In genomic region chr20:25256226-25256859, GRCh38 we compare ENCODE assay signal across 17 cellular contexts. TPM values are rescaled to one million over a fixed set of nuclear protein-coding genes. Genes with fewer than 3 reads are reported as not detected.
DNase-seq lines count a peak whose midpoint lies in the region; ATAC-seq and TF ChIP-seq lines count a peak whose summit lies in the region.
"Had no signal": no experiment of that assay in that cellular context is flagged by ENCODE, and none has a peak within 500 bp of the region (broad histone marks: within the 10 kb centered on the region; RNA-seq: fewer than 3 reads in every experiment).

No MANE protein-coding gene starts in this region.

- WGBS in endodermal cell (ENCODE audit: insufficient coverage in 1 of 2, insufficient read length in 1 of 2), 2 experiments = 93 to 100% methylated on average over 3 to 4 of the region's 5 CpGs
- 52% methylated on average over 5 of the region's 5 CpGs for WGBS in liver

- DNase-seq in Panc1 (ENCODE audit: low read depth, low spot score) (no peak), endodermal cell (peak; percentile 25), SIG-M5 treated with dmso at 0.1 percent for 504 hours (lab: John Stamatoyannopoulos, UW; ENCODE audit: unreplicated experiment) (no peak), iPS-NIHi7 (ENCODE audit: extremely low spot score) (no peak), kidney glomerular epithelial cell (lab: John Stamatoyannopoulos, UW) (no peak)
- DNase-seq: activated CD4-positive, alpha-beta memory T cell treated with anti-CD3 and anti-CD28 coated beads, Interleukin-2, amount 10 ng/mL, durations not matched to agents 7 days and 5 days; activated naive CD4-positive, alpha-beta T cell; foreskin melanocyte; NCI-H1417 treated with DMSO at 0.1 percent for 48 hours; NCI-H524 had no signal

- H3K36me3 Mint-ChIP-seq in endodermal cell (ENCODE audit: low read depth) = peaks cover 38% of the 10 kb centered on the region

- TF ChIP-seq CTCF in Panc1 (IDR thresholded peaks at IDR 0.05) = no peak
- no peak for TF ChIP-seq CTCF in endodermal cell (conservative IDR thresholded peaks at IDR 0.05)
- TF ChIP-seq CTCF in liver (IDR thresholded peaks at IDR 0.05; ENCODE audit: low read depth, low read length, missing input control) = no peak

- peaks cover 15% of the 10 kb centered on the region for H3K36me3 ChIP-seq in Panc1 (ENCODE audit: control insufficient read depth, insufficient read depth, low read length)
- H3K36me3 ChIP-seq in endodermal cell (ENCODE audit: control insufficient read depth, insufficient read depth, low read length) = peaks cover 53% of the 10 kb centered on the region
- peaks cover 0 to 5% (median 0%) of the 10 kb centered on the region in 4 donors for H3K36me3 ChIP-seq in liver (ENCODE audit: control insufficient read depth in 4 of 4, insufficient read depth in 3 of 4, low read depth in 1 of 4, low read length in 3 of 4)
- peaks cover 0 to 30% (median 19%) of the 10 kb centered on the region in 5 donors for H3K36me3 ChIP-seq in subcutaneous abdominal adipose tissue (ENCODE audit: control insufficient read depth in 5 of 5, insufficient read depth in 5 of 5, low read length in 5 of 5)

- peaks cover 14% of the 10 kb centered on the region for H3K9me3 Mint-ChIP-seq in endodermal cell
- H3K9me3 Mint-ChIP-seq: activated CD4-positive, alpha-beta memory T cell treated with anti-CD3 and anti-CD28 coated beads, Interleukin-2, amount 10 ng/mL, durations not matched to agents 7 days and 5 days; IgD-negative memory B cell had no signal

- CTCF ChIA-PET in Panc1 (lab: Charles Lee) = no interaction called here

- H3K4me1 Mint-ChIP-seq in endodermal cell = peaks cover 33% of the 10 kb centered on the region

- H3K4me3 Mint-ChIP-seq in endodermal cell = no peak overlapping the region
- H3K4me3 Mint-ChIP-seq: activated CD4-positive, alpha-beta memory T cell treated with anti-CD3 and anti-CD28 coated beads, Interleukin-2, amount 10 ng/mL, durations not matched to agents 7 days and 5 days; IgD-negative memory B cell; nephron had no signal

- POLR2A ChIA-PET in Panc1 (lab: Charles Lee) = no interaction called here

- no peaks in the 10 kb centered on the region for H3K27me3 ChIP-seq in Panc1 (ENCODE audit: control insufficient read depth, insufficient read depth, low read length)
- no peaks in the 10 kb centered on the region for H3K27me3 ChIP-seq in endodermal cell (ENCODE audit: control insufficient read depth, insufficient read depth, low read length, poor library complexity, severe bottlenecking)
- H3K27me3 ChIP-seq in liver (ENCODE audit: control insufficient read depth in 4 of 4, insufficient read depth in 4 of 4, low read length in 3 of 4) = no peaks in the 10 kb centered on the region
- no peaks in the 10 kb centered on the region for H3K27me3 ChIP-seq in subcutaneous abdominal adipose tissue (ENCODE audit: control insufficient read depth in 5 of 5, insufficient read depth in 4 of 5, low read length in 5 of 5)
- H3K27me3 ChIP-seq: tibial nerve had no signal

- H3K27ac ChIP-seq in Panc1 (ENCODE audit: low read length) = peak overlapping the region; percentile 54; the same call in 1 of the 2 replicates
- no peak overlapping the region for H3K27ac ChIP-seq in endodermal cell (ENCODE audit: low read depth, low read length)
- peak overlapping the region; percentile 35 to 36 for H3K27ac ChIP-seq in liver (ENCODE audit: low read depth in 1 of 2, low read length in 2 of 2)
- peak overlapping the region; percentile 76 for H3K27ac ChIP-seq in subcutaneous abdominal adipose tissue (ENCODE audit: low read depth, low read length)

- BruUV-seq in Panc1 (replicated peaks; lab: Mats Ljungman, UMichigan) = no TSS peak

- H3K4me1 ChIP-seq in Panc1 (ENCODE audit: control insufficient read depth, insufficient read depth, low read length) (peaks cover 59% of the 10 kb centered on the region), endodermal cell (ENCODE audit: control insufficient read depth, insufficient read depth, low read length) (peaks cover 2% of the 10 kb centered on the region), liver (ENCODE audit: control insufficient read depth in 4 of 4, insufficient read depth in 4 of 4, low read length in 3 of 4) (peaks cover 2 to 17% (median 4%) of the 10 kb centered on the region in 4 donors), subcutaneous abdominal adipose tissue (ENCODE audit: control insufficient read depth in 5 of 5, insufficient read depth in 5 of 5, low read length in 5 of 5) (peaks cover 7 to 61% (median 52%) of the 10 kb centered on the region in 5 donors)

- no peak for TF ChIP-seq RAD21 in liver (IDR thresholded peaks at IDR 0.05)

- intact Hi-C loops in Panc1 (cut with micrococcal nuclease; ENCODE audit: unreplicated experiment) = no loop called here

- H3K4me3 ChIP-seq in Panc1 (ENCODE audit: low read depth in 2 of 2, low read length in 2 of 2) (no peak overlapping the region), endodermal cell (ENCODE audit: low read length) (no peak overlapping the region), liver (ENCODE audit: low read depth in 1 of 3, low read length in 3 of 3) (no peak overlapping the region), subcutaneous abdominal adipose tissue (ENCODE audit: low read depth in 1 of 5, low read length in 5 of 5) (peak overlapping the region in 2 of 5 donors; percentile 8 to 23)
- H3K4me3 ChIP-seq: smooth muscle cell, tibial nerve had no signal

- in situ Hi-C loops in Panc1 (cut with HindIII; ENCODE audit: low pct_unique_long_range_greater_than_20kb, low sequenced_read_pairs) = no loop called here

- H3K27me3 Mint-ChIP-seq in endodermal cell (ENCODE audit: insufficient read depth) = no peaks in the 10 kb centered on the region
- H3K27me3 Mint-ChIP-seq: activated CD4-positive, alpha-beta memory T cell treated with anti-CD3 and anti-CD28 coated beads, Interleukin-2, amount 10 ng/mL, durations not matched to agents 7 days and 5 days; IgD-negative memory B cell had no signal

- H3K27ac Mint-ChIP-seq in endodermal cell = no peak overlapping the region
- H3K27ac Mint-ChIP-seq: activated CD4-positive, alpha-beta memory T cell treated with anti-CD3 and anti-CD28 coated beads, Interleukin-2, amount 10 ng/mL, durations not matched to agents 7 days and 5 days; IgD-negative memory B cell; nephron had no signal

- ATAC-seq in Panc1 = no peak
- ATAC-seq in HG03196 (IDR thresholded peaks at IDR 0.05; ENCODE audit: unreplicated experiment) = no peak

- H3K9me3 ChIP-seq in Panc1 (ENCODE audit: control insufficient read depth, insufficient read depth, low read depth, low read length) = no peaks in the 10 kb centered on the region
- peaks cover 19% of the 10 kb centered on the region for H3K9me3 ChIP-seq in endodermal cell (ENCODE audit: control insufficient read depth, low read length)
- H3K9me3 ChIP-seq in liver (ENCODE audit: control insufficient read depth in 4 of 4, low read length in 3 of 4) = no peaks in the 10 kb centered on the region
- H3K9me3 ChIP-seq in subcutaneous abdominal adipose tissue (ENCODE audit: control insufficient read depth in 5 of 5, low read length in 5 of 5) = no peaks in the 10 kb centered on the region
- H3K9me3 ChIP-seq: tibial nerve had no signal

- H3K9ac ChIP-seq in endodermal cell (ENCODE audit: extremely low read depth, low read length, poor library complexity, severe bottlenecking) (no peak overlapping the region), liver (ENCODE audit: low read depth in 1 of 2, low read length in 2 of 2) (no peak overlapping the region), subcutaneous abdominal adipose tissue (ENCODE audit: low read length in 5 of 5) (peak overlapping the region in 2 of 5 donors; percentile 28 to 33)

TF ChIP-seq in liver, 16 proteins besides CTCF, POLR2A, EP300 and RAD21 (continues in another document):
- TF ChIP-seq REST (IDR thresholded peaks at IDR 0.05) = no peak
- no peak for TF ChIP-seq NR2F2 (IDR thresholded peaks at IDR 0.05)
- no peak for TF ChIP-seq MAX (IDR thresholded peaks at IDR 0.05)
- no peak for TF ChIP-seq EGR1 (IDR thresholded peaks at IDR 0.05; ENCODE audit: low read depth in 2 of 2)
- TF ChIP-seq SP1 (IDR thresholded peaks at IDR 0.05) = no peak
- peak in 1 of 2 donors; percentile 47 for TF ChIP-seq RXRA (IDR thresholded peaks at IDR 0.05)
- no peak for TF ChIP-seq GABPA (IDR thresholded peaks at IDR 0.05 in 1 of 2, conservative IDR thresholded peaks at IDR 0.05 in 1 of 2)
- TF ChIP-seq JUND (IDR thresholded peaks at IDR 0.05) = no peak
- TF ChIP-seq FOXA2 (IDR thresholded peaks at IDR 0.05) = no peak

RNA-seq across cellular contexts. Expression of gene PYGB, which starts 8.5 kb away (rescaled TPM):
- total RNA-seq in Panc1 (2021; ENCODE audit: unreplicated experiment) (220 TPM), endodermal cell (10 to 100 TPM; 59.3 to 66.8 TPM), liver (10 to 100 TPM; 11.3 to 11.7 TPM)
- 308 TPM for polyA plus RNA-seq in Panc1 (2012; ENCODE audit: insufficient read length)
- polyA plus RNA-seq in endodermal cell (2013, experiment 1 of 2) = 48.4 TPM
- 48.7 TPM for polyA plus RNA-seq in endodermal cell (2013, experiment 2 of 2)
- polyA plus RNA-seq in liver = 1 to 10 TPM; 3.6 to 8.3 TPM

Comparison
In these comparisons a context has a peak if more than half of its experiments do, and no peak if none do; other contexts are left out.
1. RNA of gene PYGB, which starts 8.5 kb away (total RNA-seq): 220 TPM in Panc1 (single experiment) and 59.3 to 66.8 TPM in endodermal cell; 11.3 to 11.7 TPM in liver; every median in the first group is over 4 times any median in the second.